Comparison of ENCODE assay signal across 17 cellular contexts in genomic region chr2:105864262-105864661, GRCh38.
A peak's percentile ranks its signal among the peaks of the same experiment; 100 is the strongest.
DNase-seq lines count a peak whose midpoint lies in the region; ATAC-seq and TF ChIP-seq lines count a peak whose summit lies in the region.
"Had no signal": no experiment of that assay in that cellular context is flagged by ENCODE, and none has a peak within 500 bp of the region (broad histone marks: within the 10 kb centered on the region; RNA-seq: fewer than 3 reads in every experiment).

No MANE protein-coding gene starts in this region.

- H3K27ac Mint-ChIP-seq in T-cell (peak overlapping the region; percentile 83 to 98), H9 (0 out of 7 replicates have a peak overlapping the region, but pooled peaks of 1 of the 3 experiments have one; percentile 14)
- H3K27ac Mint-ChIP-seq in effector memory CD8-positive, alpha-beta T cell, result peak overlapping the region; percentile 92 to 97
- H3K27ac Mint-ChIP-seq in stimulated activated naive CD8-positive, alpha-beta T cell treated with anti-CD3 and anti-CD28 coated beads, Interleukin-15, amount 100 ng/mL, for 72 hours, result peak overlapping the region; percentile 35 to 62

- DNase-seq in activated T-cell treated with anti-CD3 and anti-CD28 coated beads, Interleukin-2, amount 50 U/mL, for 4 hours, result no peak
- DNase-seq in activated T-cell treated with anti-CD3 and anti-CD28 coated beads, Interleukin-2, amount 50 U/mL, for 1 hour, result no peak
- peak in 5 of 34 experiments; percentile 12 to 39 (median 16) for DNase-seq in T-cell
- DNase-seq in effector memory CD8-positive, alpha-beta T cell, result peak in 2 of 3 experiments; percentile 17 to 40
- DNase-seq in stimulated activated naive CD8-positive, alpha-beta T cell treated with anti-CD3 and anti-CD28 coated beads, Interleukin-15, amount 100 ng/mL, for 72 hours, result peak in 1 of 2 donors; percentile 56
- no peak for DNase-seq in H9
- no peak for DNase-seq in esophagus squamous epithelium (lab: John Stamatoyannopoulos, UW)
- DNase-seq in GOT3 (lab: John Stamatoyannopoulos, UW), result no peak
- DNase-seq: activated gamma-delta T cell; foreskin melanocyte; GDM1; NCI-H1930; Peyer's patch; stimulated activated CD4-positive, alpha-beta T cell treated with anti-CD3 and anti-CD28 coated beads, Interleukin-4, amount 100 ng/mL, for 24 hours; uterus had no signal

- no peak overlapping the region for H2AK5ac ChIP-seq in H9 (ENCODE audit: insufficient read length, low read length)

- no peak overlapping the region for H2AFZ ChIP-seq in H9 (ENCODE audit: low read length)

- H3K36me3 Mint-ChIP-seq in activated T-cell treated with anti-CD3 and anti-CD28 coated beads, Interleukin-2, amount 50 U/mL, for 4 hours (ENCODE audit: insufficient read depth), result peaks cover 32% of the 10 kb centered on the region
- H3K36me3 Mint-ChIP-seq in T-cell (peaks cover 26% of the 10 kb centered on the region), H9 (ENCODE audit: insufficient read depth in 1 of 3, low read depth in 3 of 3) (peaks cover 0 to 4% (median 0%) of the 10 kb centered on the region in 3 experiments; a peak in 1 of 7 replicates)
- peaks cover 20% of the 10 kb centered on the region for H3K36me3 Mint-ChIP-seq in effector memory CD8-positive, alpha-beta T cell (ENCODE audit: insufficient read depth)

- H3K9me3 Mint-ChIP-seq in activated T-cell treated with anti-CD3 and anti-CD28 coated beads, Interleukin-2, amount 50 U/mL, for 4 hours, result no peaks in the 10 kb centered on the region
- H3K9me3 Mint-ChIP-seq in T-cell, result no peaks in the 10 kb centered on the region
- H3K9me3 Mint-ChIP-seq in effector memory CD8-positive, alpha-beta T cell, result no peaks in the 10 kb centered on the region
- no peaks in the 10 kb centered on the region for H3K9me3 Mint-ChIP-seq in stimulated activated naive CD8-positive, alpha-beta T cell treated with anti-CD3 and anti-CD28 coated beads, Interleukin-15, amount 100 ng/mL, for 72 hours
- no peaks in the 10 kb centered on the region for H3K9me3 Mint-ChIP-seq in H9

- no peak overlapping the region for H3T11ph ChIP-seq in H9 (ENCODE audit: low read length)

- H3K4ac ChIP-seq in H9 (ENCODE audit: low read depth, low read length), result no peak overlapping the region

- no peak overlapping the region for H3K18ac ChIP-seq in H9 (ENCODE audit: insufficient read length, low read depth, low read length)

- H4K91ac ChIP-seq in H9 (ENCODE audit: insufficient read length, low read depth, low read length), result no peak overlapping the region

- peaks cover 91% of the 10 kb centered on the region for H3K4me1 Mint-ChIP-seq in activated T-cell treated with anti-CD3 and anti-CD28 coated beads, Interleukin-2, amount 50 U/mL, for 4 hours (ENCODE audit: low read depth)
- H3K4me1 Mint-ChIP-seq in T-cell (peaks cover 76 to 98% (median 96%) of the 10 kb centered on the region in 3 donors), H9 (peaks cover 37 to 40% of the 10 kb centered on the region in 2 experiments)
- peaks cover 64 to 77% of the 10 kb centered on the region in 2 donors for H3K4me1 Mint-ChIP-seq in effector memory CD8-positive, alpha-beta T cell (ENCODE audit: low read depth in 2 of 2)
- peaks cover 100% of the 10 kb centered on the region for H3K4me1 Mint-ChIP-seq in stimulated activated naive CD8-positive, alpha-beta T cell treated with anti-CD3 and anti-CD28 coated beads, Interleukin-15, amount 100 ng/mL, for 72 hours

- H2BK120ac ChIP-seq in H9 (ENCODE audit: low read depth, low read length, poor library complexity, severe bottlenecking), result no peak overlapping the region

- H3K4me3 ChIP-seq in esophagus squamous epithelium, result no peak overlapping the region
- H3K4me3 ChIP-seq: lung, Peyer's patch, uterus had no signal

- no peak overlapping the region for H3K56ac ChIP-seq in H9 (ENCODE audit: insufficient read length, low read depth, low read length)

- no peaks in the 10 kb centered on the region for H3K23me2 ChIP-seq in H9 (ENCODE audit: insufficient read length, low read depth, low read length, poor library complexity, severe bottlenecking)

- POLR2A ChIA-PET in T-cell (lab: Charles Lee), result interaction anchor here (0.5 to 0.7 kb wide), 2 partner anchors 118 to 198 kb away, joined by 3 read pairs; no protein-coding TSS in a partner anchor

- no peak overlapping the region for H3K23ac ChIP-seq in H9 (ENCODE audit: insufficient read length, low read depth, low read length)

- peaks cover 3% of the 10 kb centered on the region; the same call in 1 of the 2 replicates for H3K79me2 ChIP-seq in H9 (ENCODE audit: insufficient read depth, low read length)

- H3K79me1 ChIP-seq in H9 (ENCODE audit: insufficient read depth, low read depth, low read length, poor library complexity, severe bottlenecking), result no peaks in the 10 kb centered on the region

- H2BK15ac ChIP-seq in H9 (ENCODE audit: low read depth, low read length), result no peak overlapping the region

- H3K4me3 Mint-ChIP-seq in activated T-cell treated with anti-CD3 and anti-CD28 coated beads, Interleukin-2, amount 50 U/mL, for 4 hours, result peak overlapping the region; percentile 29
- H3K4me3 Mint-ChIP-seq in T-cell (peak overlapping the region; percentile 20 to 35 (median 29)), H9 (no peak overlapping the region; a peak in 1 of 5 replicates)
- peak overlapping the region; percentile 62 to 77 for H3K4me3 Mint-ChIP-seq in effector memory CD8-positive, alpha-beta T cell
- H3K4me3 Mint-ChIP-seq in stimulated activated naive CD8-positive, alpha-beta T cell treated with anti-CD3 and anti-CD28 coated beads, Interleukin-15, amount 100 ng/mL, for 72 hours, result peak overlapping the region; percentile 48 to 56

- H3K27ac ChIP-seq in H9 (ENCODE audit: insufficient read length, low read depth, low read length) (no peak overlapping the region), esophagus squamous epithelium (peak overlapping the region in 1 of 4 donors; percentile 43)
- H3K27ac ChIP-seq: neutrophil, Peyer's patch, uterus had no signal

- no peak for TF ChIP-seq CTCF in H9 (conservative IDR thresholded peaks at IDR 0.05)
- no peak for TF ChIP-seq CTCF in esophagus squamous epithelium (IDR thresholded peaks at IDR 0.05)

- H4K8ac ChIP-seq in H9 (replicated peaks; ENCODE audit: insufficient read length, low read depth, low read length), result no peak overlapping the region

- H2BK5ac ChIP-seq in H9 (ENCODE audit: insufficient read length, low read length), result no peak overlapping the region

- H2BK20ac ChIP-seq in H9 (ENCODE audit: low read depth, low read length, poor library complexity, severe bottlenecking), result no peak overlapping the region

- no peaks in the 10 kb centered on the region for H3K27me3 Mint-ChIP-seq in activated T-cell treated with anti-CD3 and anti-CD28 coated beads, Interleukin-2, amount 50 U/mL, for 4 hours (ENCODE audit: low read depth)
- no peaks in the 10 kb centered on the region for H3K27me3 Mint-ChIP-seq in T-cell
- H3K27me3 Mint-ChIP-seq in effector memory CD8-positive, alpha-beta T cell, result no peaks in the 10 kb centered on the region
- no peaks in the 10 kb centered on the region for H3K27me3 Mint-ChIP-seq in stimulated activated naive CD8-positive, alpha-beta T cell treated with anti-CD3 and anti-CD28 coated beads, Interleukin-15, amount 100 ng/mL, for 72 hours
- no peaks in the 10 kb centered on the region for H3K27me3 Mint-ChIP-seq in H9 (ENCODE audit: low read depth)

- H3K9me3 ChIP-seq in H9 (ENCODE audit: control insufficient read depth, low read depth, low read length) (no peaks in the 10 kb centered on the region), esophagus squamous epithelium (no peaks in the 10 kb centered on the region)
- H3K9me3 ChIP-seq: neutrophil, Peyer's patch, uterus had no signal

- H3K27me3 ChIP-seq in H9 (ENCODE audit: insufficient read depth, low read length), result no peaks in the 10 kb centered on the region
- H3K27me3 ChIP-seq in esophagus squamous epithelium, result no peaks in the 10 kb centered on the region
- H3K27me3 ChIP-seq: neutrophil, Peyer's patch, uterus had no signal

- no CpG with 5 or more reads among the region's 6 CpGs for WGBS in H9 (ENCODE audit: extremely low coverage, insufficient read length, low lambda C conversion rate)
- 82 to 85% methylated on average over 6 of the region's 6 CpGs for WGBS in esophagus squamous epithelium, 2 donors

- no peak overlapping the region for H3K9ac ChIP-seq in H9 (ENCODE audit: extremely low read depth, insufficient read length, low read length)

- H3K4me1 ChIP-seq in H9 (ENCODE audit: insufficient read depth, low read length) (no peaks in the 10 kb centered on the region; the same call in 1 of the 2 replicates), esophagus squamous epithelium (peaks cover 4 to 79% (median 47%) of the 10 kb centered on the region in 3 donors)

- H3K36me3 ChIP-seq in esophagus squamous epithelium, result no peaks in the 10 kb centered on the region
- H3K36me3 ChIP-seq: uterus had no signal

- H3K14ac ChIP-seq in H9 (ENCODE audit: insufficient read depth, low read length), result no peak overlapping the region

- H4K5ac ChIP-seq in H9 (ENCODE audit: insufficient read length, low read depth, low read length), result no peak overlapping the region

- CTCF ChIA-PET in T-cell (lab: Charles Lee), result interaction anchor here in 1 of 2 donors (0.6 kb wide), 1 partner anchor 63 kb away, joined by 3 read pairs; no protein-coding TSS in a partner anchor

- H3K4me2 ChIP-seq in H9 (ENCODE audit: insufficient read depth, insufficient read length, low read length), result no peak overlapping the region

- TF ChIP-seq POLR2A in esophagus squamous epithelium (IDR thresholded peaks at IDR 0.05), result no peak

- H4K20me1 ChIP-seq in H9 (ENCODE audit: control insufficient read depth, insufficient read depth, insufficient read length), result no peaks in the 10 kb centered on the region

- H2BK12ac ChIP-seq in H9 (ENCODE audit: insufficient read length, low read depth, low read length), result no peak overlapping the region

- ATAC-seq in activated T-cell treated with anti-CD3 and anti-CD28 coated beads, Interleukin-2, amount 50 U/mL, for 4 hours, result peak; percentile 12 to 32
- peak in 2 of 4 experiments; percentile 45 to 67 for ATAC-seq in T-cell (replicated peaks in 1 of 4)
- peak; percentile 88 for ATAC-seq in effector memory CD8-positive, alpha-beta T cell (replicated peaks)
- peak; percentile 89 for ATAC-seq in stimulated activated naive CD8-positive, alpha-beta T cell treated with anti-CD3 and anti-CD28 coated beads, Interleukin-15, amount 100 ng/mL, for 72 hours

- intact Hi-C loops in esophagus squamous epithelium (cut with DNase I), result no loop called here

Comparison
In these comparisons a context has a peak if more than half of its experiments do, and no peak if none do; other contexts are left out.
1. DNase-seq: peak in effector memory CD8-positive, alpha-beta T cell (2 of 3); none in activated T-cell treated with anti-CD3 and anti-CD28 coated beads, Interleukin-2, amount 50 U/mL, for 4 hours (single experiment), activated T-cell treated with anti-CD3 and anti-CD28 coated beads, Interleukin-2, amount 50 U/mL, for 1 hour (single experiment), H9 (single experiment), esophagus squamous epithelium (single experiment) and GOT3 (single experiment).
2. H3K4me3 Mint-ChIP-seq: peak in activated T-cell treated with anti-CD3 and anti-CD28 coated beads, Interleukin-2, amount 50 U/mL, for 4 hours (single experiment), T-cell (3 of 3), effector memory CD8-positive, alpha-beta T cell (2 of 2) and stimulated activated naive CD8-positive, alpha-beta T cell treated with anti-CD3 and anti-CD28 coated beads, Interleukin-15, amount 100 ng/mL, for 72 hours (2 of 2); none in H9 (0 of 2).